7 cellular contexts compared by ENCODE assay signal in the genomic region with DNA sequence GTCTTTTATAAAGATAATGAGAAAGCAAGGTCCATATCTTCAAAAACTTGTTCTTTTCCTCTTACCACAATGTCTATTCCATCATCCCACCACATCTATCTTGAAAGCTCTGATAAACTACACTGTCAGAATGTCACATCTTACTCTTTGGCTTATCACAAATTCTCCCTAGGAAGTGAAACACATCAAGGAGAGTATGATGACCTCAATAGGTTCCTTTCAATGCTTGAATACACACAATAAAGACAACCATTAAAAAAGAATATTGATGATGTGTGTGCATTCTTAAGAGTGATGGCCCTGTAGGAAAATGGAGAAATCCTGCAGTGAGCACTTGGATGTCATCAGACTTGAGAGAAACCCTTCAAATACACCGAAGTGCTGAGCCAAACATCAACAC.
"Had no signal": no experiment of that assay in that cellular context is flagged by ENCODE, and none has a peak within 500 bp of the region (broad histone marks: within the 10 kb centered on the region; RNA-seq: fewer than 3 reads in every experiment).

No MANE protein-coding gene starts in this region.

- H3K27ac ChIP-seq: GM23248, HL-60, KMS-11 had no signal

- DNase-seq: GM23248, H9, HCEC 1CT, KBM-7 had no signal

- H3K4me3 ChIP-seq: GM23248 had no signal

- ATAC-seq: HepG2 had no signal

- H3K9ac ChIP-seq: GM23248, KMS-11 had no signal

- H3K4me2 ChIP-seq: KMS-11 had no signal
